In genomic region chr9:83956288-83957028, GRCh38 we compare ENCODE assay signal across 1 cellular context.
TF ChIP-seq lines count a peak whose summit lies in the region.

No MANE protein-coding gene starts in this region.

TF ChIP-seq in HepG2, 621 proteins besides CTCF, POLR2A, EP300 and RAD21 (continued from another document):
- peak; percentile 91 for TF ChIP-seq THAP9 (CRISPR knock-in tag; IDR thresholded peaks at IDR 0.05; ENCODE audit: borderline replicate concordance)
- TF ChIP-seq RXRB (CRISPR knock-in tag; IDR thresholded peaks at IDR 0.05; ENCODE audit: borderline replicate concordance) = peak; percentile 55; the same call in 1 of the 2 replicates
- peak; percentile 17 for TF ChIP-seq ARID5B (CRISPR knock-in tag; IDR thresholded peaks at IDR 0.05)
- no peak for TF ChIP-seq FIP1L1 (IDR thresholded peaks at IDR 0.05; ENCODE audit: borderline replicate concordance, insufficient read depth, low read depth, low read length)
- no peak for TF ChIP-seq ZBTB39 (CRISPR knock-in tag; IDR thresholded peaks at IDR 0.05)
- TF ChIP-seq ZNF691 (CRISPR knock-in tag; IDR thresholded peaks at IDR 0.05; ENCODE audit: borderline replicate concordance, low read depth) = peak; percentile 52; the same call in 1 of the 2 replicates
- peak; percentile 70 for TF ChIP-seq SRSF1 (optimal IDR thresholded peaks at IDR 0.05; ENCODE audit: low read depth, low read length)
- TF ChIP-seq ZNF652 (CRISPR knock-in tag; IDR thresholded peaks at IDR 0.05; ENCODE audit: borderline replicate concordance, low read depth) = no peak
- peak; percentile 89 for TF ChIP-seq HOXA5 (CRISPR knock-in tag; IDR thresholded peaks at IDR 0.05)
- no peak; the same call in none of the 2 replicates for TF ChIP-seq GFI1 (CRISPR knock-in tag; IDR thresholded peaks at IDR 0.05; ENCODE audit: borderline replicate concordance)
- TF ChIP-seq ARNTL (CRISPR knock-in tag; IDR thresholded peaks at IDR 0.05) = 0 out of 2 replicates have a peak, but pooled peaks have one; percentile 26
- TF ChIP-seq ZBTB2 (CRISPR knock-in tag; IDR thresholded peaks at IDR 0.05; ENCODE audit: low read depth) = peak; percentile 89
- no peak for TF ChIP-seq MED8 (CRISPR knock-in tag; IDR thresholded peaks at IDR 0.05; ENCODE audit: insufficient replicate concordance)
- TF ChIP-seq HES4 (CRISPR knock-in tag; IDR thresholded peaks at IDR 0.05; ENCODE audit: borderline replicate concordance) = 0 out of 2 replicates have a peak, but pooled peaks have one; percentile 33
- TF ChIP-seq ZNF468 (CRISPR knock-in tag; IDR thresholded peaks at IDR 0.05) = no peak
- no peak for TF ChIP-seq ATRX (CRISPR knock-in tag; IDR thresholded peaks at IDR 0.05; ENCODE audit: borderline replicate concordance)
- no peak for TF ChIP-seq SMARCC2 (IDR thresholded peaks at IDR 0.05)
- no peak for TF ChIP-seq DPF2 (CRISPR knock-in tag; IDR thresholded peaks at IDR 0.05; ENCODE audit: borderline replicate concordance, low read depth)
- TF ChIP-seq ZNF317 (CRISPR knock-in tag; IDR thresholded peaks at IDR 0.05) = peak; percentile 46
- TF ChIP-seq ZNF7 (CRISPR knock-in tag; IDR thresholded peaks at IDR 0.05) = no peak
- TF ChIP-seq ZNF792 (CRISPR knock-in tag; IDR thresholded peaks at IDR 0.05) = peak; percentile 24; the same call in 1 of the 2 replicates
- TF ChIP-seq ZNF782 (CRISPR knock-in tag; IDR thresholded peaks at IDR 0.05; ENCODE audit: borderline replicate concordance) = peak; percentile 54; the same call in 1 of the 2 replicates
- TF ChIP-seq ZNF619 (CRISPR knock-in tag; IDR thresholded peaks at IDR 0.05) = no peak
- no peak; the same call in 1 of the 2 replicates for TF ChIP-seq SMAD1 (CRISPR knock-in tag; IDR thresholded peaks at IDR 0.05; ENCODE audit: borderline replicate concordance, low read depth)
- TF ChIP-seq ZFP90 (CRISPR knock-in tag; IDR thresholded peaks at IDR 0.05; ENCODE audit: borderline replicate concordance) = no peak; the same call in 1 of the 2 replicates
- TF ChIP-seq ZNF280D (CRISPR knock-in tag; IDR thresholded peaks at IDR 0.05) = peak; percentile 87
- TF ChIP-seq ZNF740 (CRISPR knock-in tag; IDR thresholded peaks at IDR 0.05) = 0 out of 2 replicates have a peak, but pooled peaks have one; percentile 21
- no peak for TF ChIP-seq GTF2F1 (IDR thresholded peaks at IDR 0.05; ENCODE audit: low read length)
- no peak for TF ChIP-seq ZKSCAN5 (CRISPR knock-in tag; IDR thresholded peaks at IDR 0.05)
- no peak for TF ChIP-seq ZNF17 (CRISPR knock-in tag; IDR thresholded peaks at IDR 0.05)
- no peak for TF ChIP-seq JDP2 (CRISPR knock-in tag; IDR thresholded peaks at IDR 0.05; ENCODE audit: borderline replicate concordance)
- TF ChIP-seq BCL6 (CRISPR knock-in tag; IDR thresholded peaks at IDR 0.05) = peak; percentile 21; the same call in 1 of the 2 replicates
- peak; percentile 86 for TF ChIP-seq HIC2 (CRISPR knock-in tag; IDR thresholded peaks at IDR 0.05; ENCODE audit: low read depth)
- TF ChIP-seq ZC3H13 (CRISPR knock-in tag; IDR thresholded peaks at IDR 0.05) = peak; percentile 89
- TF ChIP-seq ZNF30 (CRISPR knock-in tag; IDR thresholded peaks at IDR 0.05) = peak; percentile 89; the same call in 1 of the 2 replicates
- TF ChIP-seq ZSCAN22 (CRISPR knock-in tag; IDR thresholded peaks at IDR 0.05) = no peak
- peak; percentile 61 for TF ChIP-seq CBX1 (IDR thresholded peaks at IDR 0.05; ENCODE audit: low read depth)
